Comparison of ENCODE assay signal across 1 cellular context in the genomic region with DNA sequence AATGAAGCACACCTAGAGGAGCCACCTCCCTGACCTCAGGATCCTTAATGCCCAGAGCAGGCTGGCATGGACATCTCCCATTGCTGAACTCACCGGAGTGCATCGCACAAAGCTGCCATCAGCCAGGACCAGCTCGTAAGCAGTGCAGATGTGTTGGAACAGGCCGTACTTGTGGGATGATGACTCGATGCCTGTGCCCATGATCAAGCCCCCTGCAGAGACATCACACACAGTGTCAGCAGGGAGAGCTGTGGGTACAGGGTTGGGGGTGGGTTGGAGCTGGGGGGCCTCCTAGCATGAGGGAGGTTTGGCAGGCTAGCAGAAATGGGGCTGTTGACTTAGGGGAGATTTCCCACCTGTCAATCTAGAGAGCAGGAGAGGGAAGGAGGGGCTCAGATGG.
TF ChIP-seq lines count a peak whose summit lies in the region.

No MANE protein-coding gene starts in this region.

TF ChIP-seq in HepG2, 621 proteins besides CTCF, POLR2A, EP300 and RAD21:
- TF ChIP-seq RBM22 (optimal IDR thresholded peaks at IDR 0.05; ENCODE audit: low read length) = peak; percentile 85
- TF ChIP-seq TP53 (CRISPR knock-in tag; conservative IDR thresholded peaks at IDR 0.05) = no peak
- no peak for TF ChIP-seq KLF13 (CRISPR knock-in tag; IDR thresholded peaks at IDR 0.05)
- no peak for TF ChIP-seq LCORL (IDR thresholded peaks at IDR 0.05)
- no peak for TF ChIP-seq LCORL (CRISPR knock-in tag; IDR thresholded peaks at IDR 0.05)
